In genomic region chr15:22757440-22758071, GRCh38 we compare ENCODE assay signal across 8 cellular contexts. TPM values are rescaled to one million over a fixed set of nuclear protein-coding genes. Genes with fewer than 3 reads are reported as not detected.
DNase-seq lines count a peak whose midpoint lies in the region; ATAC-seq and TF ChIP-seq lines count a peak whose summit lies in the region.
"Not testable (repeated sequence)": the region's sequence is repeated elsewhere in the genome, so short reads cannot be mapped to it uniquely, and the experiment has no call there.

No MANE protein-coding gene starts in this region.

- H3K27ac ChIP-seq in CD8-positive, alpha-beta memory T cell (ENCODE audit: low read depth, low read length): not testable (repeated sequence)
- H3K27ac ChIP-seq in SU-DHL-6 (ENCODE audit: low read depth, low read length): peak overlapping the region; percentile 57

- H3K27me3 Mint-ChIP-seq in CD8-positive, alpha-beta memory T cell; IgD-negative memory B cell; naive thymus-derived CD8-positive, alpha-beta T cell: not testable (repeated sequence)

- not testable (repeated sequence) for H3K36me3 Mint-ChIP-seq in CD8-positive, alpha-beta memory T cell; IgD-negative memory B cell; naive thymus-derived CD8-positive, alpha-beta T cell

- not testable (repeated sequence) for H3K27me3 ChIP-seq in CD8-positive, alpha-beta memory T cell (ENCODE audit: insufficient read depth, low read length, poor library complexity, severe bottlenecking); SU-DHL-6 (ENCODE audit: low read length)

- not testable (repeated sequence) for H3K9me3 Mint-ChIP-seq in CD8-positive, alpha-beta memory T cell; IgD-negative memory B cell; naive thymus-derived CD8-positive, alpha-beta T cell

- TF ChIP-seq CTCF in SU-DHL-6 (IDR thresholded peaks at IDR 0.05; ENCODE audit: insufficient read depth, low read length, poor library complexity, severe bottlenecking); fibroblast of villous mesenchyme (IDR thresholded peaks at IDR 0.05; ENCODE audit: insufficient read depth, low read depth, low read length): not testable (repeated sequence)

- not testable (repeated sequence) for H3K4me1 ChIP-seq in CD8-positive, alpha-beta memory T cell (ENCODE audit: insufficient read depth, low read length)

- H3K4me1 Mint-ChIP-seq in CD8-positive, alpha-beta memory T cell: peaks cover 14 to 18% (median 16%) of the 10 kb centered on the region in 3 donors
- peaks cover 9 to 11% (median 11%) of the 10 kb centered on the region in 3 donors for H3K4me1 Mint-ChIP-seq in IgD-negative memory B cell
- H3K4me1 Mint-ChIP-seq in naive thymus-derived CD8-positive, alpha-beta T cell: peaks cover 5 to 19% (median 16%) of the 10 kb centered on the region in 4 donors

- H3K36me3 ChIP-seq in CD8-positive, alpha-beta memory T cell (ENCODE audit: insufficient read depth, low read length); SU-DHL-6 (ENCODE audit: low read length): not testable (repeated sequence)

- H3K79me2 ChIP-seq in SU-DHL-6 (ENCODE audit: insufficient read depth, low read length): not testable (repeated sequence)

- H3F3A ChIP-seq in SU-DHL-6 (ENCODE audit: insufficient read depth): not testable (repeated sequence)

- CTCF ChIA-PET in CD8-positive, alpha-beta memory T cell (lab: Charles Lee): not testable (repeated sequence)

- DNase-seq in CD8-positive, alpha-beta memory T cell: peak; percentile 28 to 67 (median 61)
- DNase-seq in activated naive CD4-positive, alpha-beta T cell treated with anti-CD3 and anti-CD28 coated beads, Interleukin-2, amount 50 U/mL, for 16 hours: peak; percentile 39
- DNase-seq in fibroblast of villous mesenchyme (ENCODE audit: low read depth): peak; percentile 54
- peak; percentile 4 to 72 (median 59) for DNase-seq in naive thymus-derived CD8-positive, alpha-beta T cell
- peak; percentile 24 to 25 for DNase-seq in stimulated activated CD8-positive, alpha-beta memory T cell treated with anti-CD3 and anti-CD28 coated beads, Interleukin-15, amount 100 ng/mL, for 4 hours (ENCODE audit: low read depth in 2 of 2)

- H3K9ac ChIP-seq in SU-DHL-6 (ENCODE audit: low read length): peak overlapping the region; percentile 33; the same call in 1 of the 2 replicates

- H3K9me2 ChIP-seq in SU-DHL-6 (replicated peaks; ENCODE audit: insufficient read depth, low read length): not testable (repeated sequence)

- not testable (repeated sequence) for H3K4me3 ChIP-seq in CD8-positive, alpha-beta memory T cell (ENCODE audit: low read length)
- H3K4me3 ChIP-seq in SU-DHL-6 (ENCODE audit: insufficient read depth, low read length, poor library complexity, severe bottlenecking) (peak overlapping the region; percentile 22), fibroblast of villous mesenchyme (ENCODE audit: low read depth, low read length) (peak overlapping the region; percentile 50)

- H3K4me3 Mint-ChIP-seq in CD8-positive, alpha-beta memory T cell: peak overlapping the region; percentile 81 to 94 (median 87)
- H3K4me3 Mint-ChIP-seq in IgD-negative memory B cell: peak overlapping the region; percentile 79 to 93 (median 88)
- peak overlapping the region; percentile 78 to 92 (median 89) for H3K4me3 Mint-ChIP-seq in naive thymus-derived CD8-positive, alpha-beta T cell

- not testable (repeated sequence) for H2AFZ ChIP-seq in SU-DHL-6 (ENCODE audit: low read depth, low read length, severe bottlenecking)

- peak; percentile 70 for ATAC-seq in GM21381 (IDR thresholded peaks at IDR 0.05; ENCODE audit: unreplicated experiment)
- peak; percentile 86 to 88 for ATAC-seq in naive thymus-derived CD8-positive, alpha-beta T cell

- POLR2A ChIA-PET in CD8-positive, alpha-beta memory T cell (lab: Charles Lee): not testable (repeated sequence)
- POLR2A ChIA-PET in naive thymus-derived CD8-positive, alpha-beta T cell (lab: Charles Lee): interaction anchor here (0.7 kb wide), 1 partner anchor 104 kb away, joined by 4 read pairs; no protein-coding TSS in a partner anchor

- not testable (repeated sequence) for H3K9me3 ChIP-seq in CD8-positive, alpha-beta memory T cell (ENCODE audit: low read length); SU-DHL-6 (ENCODE audit: insufficient read depth, low read length)

- H4K20me1 ChIP-seq in SU-DHL-6 (ENCODE audit: low read depth, low read length): not testable (repeated sequence)

- peak overlapping the region; percentile 55 for H3K4me2 ChIP-seq in SU-DHL-6 (ENCODE audit: low read depth, low read length, poor library complexity, severe bottlenecking)

- H3K27ac Mint-ChIP-seq in CD8-positive, alpha-beta memory T cell: peak overlapping the region; percentile 71 to 92 (median 88)
- H3K27ac Mint-ChIP-seq in IgD-negative memory B cell: peak overlapping the region in 1 of 3 donors; percentile 71
- H3K27ac Mint-ChIP-seq in naive thymus-derived CD8-positive, alpha-beta T cell: peak overlapping the region; percentile 76 to 94 (median 90)

RNA-seq across cellular contexts. Expression of gene NIPA1, which starts 28.9 kb away (rescaled TPM):
- 10 to 100 TPM; 33.9 to 35.0 TPM for total RNA-seq in CD8-positive, alpha-beta memory T cell
- 5.3 TPM for polyA plus RNA-seq in CD8-positive, alpha-beta memory T cell
- polyA plus RNA-seq in IgD-negative memory B cell: 6.0 TPM
- 6.8 and 8.2 TPM in 2 replicates for total RNA-seq in fibroblast of villous mesenchyme
- 10 to 100 TPM; 11.5 to 13.2 TPM for total RNA-seq in naive thymus-derived CD8-positive, alpha-beta T cell
- 1 to 10 TPM; 2.1 to 3.9 (median 2.3) TPM for polyA plus RNA-seq in naive thymus-derived CD8-positive, alpha-beta T cell
